10 cellular contexts compared by ENCODE assay signal in genomic region chr10:46516660-46517416, GRCh38. TPM values are rescaled to one million over a fixed set of nuclear protein-coding genes. Genes with fewer than 3 reads are reported as not detected.
DNase-seq lines count a peak whose midpoint lies in the region; ATAC-seq, FAIRE-seq and TF ChIP-seq lines count a peak whose summit lies in the region.
"Had no signal": no experiment of that assay in that cellular context is flagged by ENCODE, and none has a peak within 500 bp of the region (broad histone marks: within the 10 kb centered on the region; RNA-seq: fewer than 3 reads in every experiment).

No MANE protein-coding gene starts in this region.

- H3K36me3 ChIP-seq in A673 (ENCODE audit: insufficient read depth, low read length, poor library complexity, severe bottlenecking) (no peaks in the 10 kb centered on the region), HEK293 (ENCODE audit: control insufficient read depth in 2 of 2, insufficient read depth in 1 of 2, low read length in 2 of 2) (no peaks in the 10 kb centered on the region), kidney (ENCODE audit: control insufficient read depth in 1 of 2, insufficient read depth in 2 of 2, low read length in 2 of 2) (no peaks in the 10 kb centered on the region), body of pancreas (replicated peaks in 1 of 2; ENCODE audit: insufficient read depth in 1 of 2, low read depth in 2 of 2) (no peaks in the 10 kb centered on the region)

- POLR2A ChIA-PET in A673 (lab: Charles Lee; ENCODE audit: low non-redundant PET) (no interaction called here), HEK293 (lab: Yijun Ruan, JAX) (no interaction called here)

- peak; percentile 46 for DNase-seq in A673 (ENCODE audit: low spot score)
- peak; percentile 72 for DNase-seq in astrocyte of the hippocampus (ENCODE audit: low read depth, low spot score)
- DNase-seq in left lobe of liver (ENCODE audit: low spot score), result peak; percentile 49
- no peak for DNase-seq in kidney
- DNase-seq in body of pancreas, result no peak
- DNase-seq: activated naive CD8-positive, alpha-beta T cell treated with anti-CD3 and anti-CD28 coated beads for 36 hours had no signal

- H3K27me3 ChIP-seq in A673 (replicated peaks; ENCODE audit: insufficient read depth, low read depth, low read length, poor library complexity), result no peaks in the 10 kb centered on the region
- no peaks in the 10 kb centered on the region for H3K27me3 ChIP-seq in body of pancreas

- WGBS in body of pancreas, 2 donors, result 82 to 87% methylated on average over 11 of the region's 11 CpGs

- no peak overlapping the region for H3K4me3 ChIP-seq in A673 (ENCODE audit: low read depth, low read length, poor library complexity, severe bottlenecking)
- H3K4me3 ChIP-seq in HEK293 (ENCODE audit: low read depth, low read length), result no peak overlapping the region
- H3K4me3 ChIP-seq in kidney (ENCODE audit: low read length in 2 of 2), result no peak overlapping the region
- H3K4me3 ChIP-seq in body of pancreas, result no peak overlapping the region

- H3K9ac ChIP-seq in kidney (ENCODE audit: low read length in 2 of 2), result no peak overlapping the region

- ATAC-seq in left lobe of liver, result no peak
- ATAC-seq in GM21786 (IDR thresholded peaks at IDR 0.05; ENCODE audit: unreplicated experiment), result no peak
- no peak for ATAC-seq in body of pancreas
- ATAC-seq in HG03521 (IDR thresholded peaks at IDR 0.05; ENCODE audit: unreplicated experiment), result no peak

- CTCF ChIA-PET in A673 (lab: Charles Lee) (no interaction called here), HEK293 (lab: Yijun Ruan, JAX) (interaction anchor here (1.1 to 2.2 kb wide), 2 partner anchors 14 to 32 kb away, joined by 3 to 6 read pairs; no protein-coding TSS in a partner anchor)

- no peak for TF ChIP-seq POLR2A in body of pancreas (IDR thresholded peaks at IDR 0.05)

- no peaks in the 10 kb centered on the region for H3K9me3 ChIP-seq in A673 (ENCODE audit: low read depth, low read length, poor library complexity, severe bottlenecking)
- H3K9me3 ChIP-seq in HEK293 (ENCODE audit: control insufficient read depth, insufficient read depth, low read depth, low read length), result no peaks in the 10 kb centered on the region
- H3K9me3 ChIP-seq in kidney (ENCODE audit: control insufficient read depth in 1 of 2, low read length in 2 of 2), result no peaks in the 10 kb centered on the region
- H3K9me3 ChIP-seq in body of pancreas, result no peaks in the 10 kb centered on the region

- FAIRE-seq in kidney (lab: Jason Lieb, UNC), result no peak

- intact Hi-C loops in A673 (cut with micrococcal nuclease; ENCODE audit: unreplicated experiment) (no loop called here), kidney (cut with DNase I) (no loop called here), body of pancreas (cut with DNase I) (no loop called here)

- H3K4me1 ChIP-seq in A673 (ENCODE audit: insufficient read depth, low read length, poor library complexity, severe bottlenecking) (no peaks in the 10 kb centered on the region), HEK293 (ENCODE audit: control insufficient read depth, insufficient read depth, low read length) (no peaks in the 10 kb centered on the region), kidney (ENCODE audit: control insufficient read depth in 1 of 2, insufficient read depth in 1 of 2, low read depth in 1 of 2, low read length in 2 of 2) (no peaks in the 10 kb centered on the region), body of pancreas (no peaks in the 10 kb centered on the region)

- H3K27ac ChIP-seq in A673 (ENCODE audit: low read depth, low read length, poor library complexity, severe bottlenecking) (no peak overlapping the region), HEK293 (ENCODE audit: extremely low read depth, low read depth, low read length) (no peak overlapping the region), kidney (ENCODE audit: low read depth in 2 of 2, low read length in 2 of 2) (no peak overlapping the region), body of pancreas (no peak overlapping the region)

- TF ChIP-seq CTCF in A673 (conservative IDR thresholded peaks at IDR 0.05; ENCODE audit: low read depth, low read length) (no peak), HEK293 (tag by site-specific recombination; IDR thresholded peaks at IDR 0.05) (no peak), kidney (IDR thresholded peaks at IDR 0.05; ENCODE audit: borderline replicate concordance, extremely low read depth, insufficient read depth) (no peak), body of pancreas (IDR thresholded peaks at IDR 0.05) (no peak)

- no TSS peak for BruUV-seq in A673 (replicated peaks; lab: Mats Ljungman, UMichigan)

TF ChIP-seq in HEK293, 187 proteins besides CTCF, POLR2A, EP300 and RAD21:
- TF ChIP-seq ZNF157 (tag by site-specific recombination; IDR thresholded peaks at IDR 0.05) (no peak), ZNF830 (tag by site-specific recombination; IDR thresholded peaks at IDR 0.05; ENCODE audit: low read depth) (no peak), ZBTB49 (tag by site-specific recombination; IDR thresholded peaks at IDR 0.05; ENCODE audit: low read depth) (no peak), ZNF169 (tag by site-specific recombination; IDR thresholded peaks at IDR 0.05) (no peak), ZNF335 (tag by site-specific recombination; conservative IDR thresholded peaks at IDR 0.05) (peak; percentile 53), ZNF600 (tag by site-specific recombination; IDR thresholded peaks at IDR 0.05) (no peak), ZNF548 (tag by site-specific recombination; IDR thresholded peaks at IDR 0.05) (no peak), ZNF670 (tag by site-specific recombination; IDR thresholded peaks at IDR 0.05; ENCODE audit: low read depth) (no peak)
- TF ChIP-seq, protein P1, sequence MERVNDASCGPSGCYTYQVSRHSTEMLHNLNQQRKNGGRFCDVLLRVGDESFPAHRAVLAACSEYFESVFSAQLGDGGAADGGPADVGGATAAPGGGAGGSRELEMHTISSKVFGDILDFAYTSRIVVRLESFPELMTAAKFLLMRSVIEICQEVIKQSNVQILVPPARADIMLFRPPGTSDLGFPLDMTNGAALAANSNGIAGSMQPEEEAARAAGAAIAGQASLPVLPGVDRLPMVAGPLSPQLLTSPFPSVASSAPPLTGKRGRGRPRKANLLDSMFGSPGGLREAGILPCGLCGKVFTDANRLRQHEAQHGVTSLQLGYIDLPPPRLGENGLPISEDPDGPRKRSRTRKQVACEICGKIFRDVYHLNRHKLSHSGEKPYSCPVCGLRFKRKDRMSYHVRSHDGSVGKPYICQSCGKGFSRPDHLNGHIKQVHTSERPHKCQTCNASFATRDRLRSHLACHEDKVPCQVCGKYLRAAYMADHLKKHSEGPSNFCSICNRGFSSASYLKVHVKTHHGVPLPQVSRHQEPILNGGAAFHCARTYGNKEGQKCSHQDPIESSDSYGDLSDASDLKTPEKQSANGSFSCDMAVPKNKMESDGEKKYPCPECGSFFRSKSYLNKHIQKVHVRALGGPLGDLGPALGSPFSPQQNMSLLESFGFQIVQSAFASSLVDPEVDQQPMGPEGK (tag by site-specific recombination; IDR thresholded peaks at IDR 0.05), result no peak

RNA-seq across cellular contexts. Expression of gene GPRIN2, which starts 39.6 kb away (rescaled TPM):
- total RNA-seq in A673 (2021) (not detected in 2 replicates), left lobe of liver (1.1 TPM), kidney (12.6 TPM), body of pancreas (10 to 100 TPM; 15.8 to 16.3 TPM)
- polyA plus RNA-seq in kidney (ENCODE audit: insufficient read depth, low read depth, low replicate concordance), result 8.5 TPM
- total RNA-seq: activated naive CD8-positive, alpha-beta T cell treated with anti-CD3 and anti-CD28 coated beads for 36 hours had no signal

RNA-seq across cellular contexts. Expression of gene NPY4R, which starts 51.1 kb away (rescaled TPM):
- total RNA-seq in A673 (2021), result not detected in 2 replicates
- not detected for total RNA-seq in left lobe of liver
- total RNA-seq in kidney, result not detected
- polyA plus RNA-seq in kidney (ENCODE audit: insufficient read depth, low read depth, low replicate concordance), result not detected
- total RNA-seq in body of pancreas, result not detected
- total RNA-seq: activated naive CD8-positive, alpha-beta T cell treated with anti-CD3 and anti-CD28 coated beads for 36 hours had no signal
- polyA plus RNA-seq: urinary bladder had no signal

Comparison
In these comparisons a context has a peak if more than half of its experiments do, and no peak if none do; other contexts are left out.
1. DNase-seq: peak in A673 (single experiment), astrocyte of the hippocampus (single experiment) and left lobe of liver (single experiment); none in kidney (single experiment) and body of pancreas (0 of 4).